Comparison of ENCODE assay signal across 12 cellular contexts in the genomic region with DNA sequence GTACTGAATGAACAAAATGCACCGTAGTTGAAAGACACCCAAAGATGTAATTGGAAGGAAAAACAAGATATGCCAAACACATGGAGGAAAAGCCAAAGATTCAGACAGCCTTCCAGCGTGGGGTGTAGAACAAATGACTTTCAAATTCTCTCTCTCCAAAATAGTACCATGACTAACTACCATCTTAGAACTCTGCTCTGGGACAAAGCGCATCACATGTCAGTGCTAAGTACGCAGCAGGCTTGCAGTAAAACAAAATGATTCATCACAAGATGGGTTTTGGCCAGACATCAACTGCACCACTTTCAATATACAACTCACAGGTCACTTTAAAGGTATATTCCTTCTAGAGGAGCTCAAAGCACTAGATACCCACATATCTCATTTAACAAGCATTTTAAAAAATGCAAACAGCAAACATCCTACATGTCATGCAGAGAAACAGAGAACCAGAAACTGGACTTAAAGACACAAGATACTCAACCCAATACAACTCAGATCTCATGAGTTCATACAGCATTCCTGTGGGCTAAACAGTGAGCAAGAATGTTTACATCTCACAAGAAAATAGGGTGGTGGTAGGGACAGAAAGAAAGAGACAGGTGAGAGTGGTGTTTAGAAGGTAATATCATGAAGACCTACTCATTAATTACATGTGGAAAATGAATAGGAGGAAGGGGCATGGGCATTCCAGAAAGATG.
A peak's percentile ranks its signal among the peaks of the same experiment; 100 is the strongest.
DNase-seq lines count a peak whose midpoint lies in the region; ATAC-seq, FAIRE-seq and TF ChIP-seq lines count a peak whose summit lies in the region.
"Had no signal": no experiment of that assay in that cellular context is flagged by ENCODE, and none has a peak within 500 bp of the region (broad histone marks: within the 10 kb centered on the region; RNA-seq: fewer than 3 reads in every experiment).

No MANE protein-coding gene starts in this region.

- peak; percentile 73 to 80 for TF ChIP-seq POLR2A in gastrocnemius medialis (IDR thresholded peaks at IDR 0.05)

- H3K4me3 ChIP-seq in gastrocnemius medialis: peak overlapping the region in 1 of 4 donors; percentile 14

- DNase-seq in GM19239 (ENCODE audit: insufficient read length, low spot score) (no peak), SK-MEL-5 (ENCODE audit: low read depth, low spot score) (peak; percentile 54), fibroblast of peridontal ligament (ENCODE audit: extremely low read depth) (peak; percentile 94), gastrocnemius medialis (peak; percentile 79 to 80), sciatic nerve (ENCODE audit: low spot score) (no peak), COR-L47 (lab: John Stamatoyannopoulos, UW) (no peak), mucosa of gallbladder (ENCODE audit: low spot score) (no peak), NCI-H146 treated with DMSO at 0.1 percent for 48 hours (lab: John Stamatoyannopoulos, UW; ENCODE audit: unreplicated experiment) (no peak)
- DNase-seq: NCI-H510A; stimulated activated naive CD8-positive, alpha-beta T cell treated with anti-CD3 and anti-CD28 coated beads, Interleukin-15, Interleukin-2, amounts not matched to agents 100 U/mL and 50 U/mL, for 24 hours had no signal

- no peaks in the 10 kb centered on the region for H3K36me3 ChIP-seq in gastrocnemius medialis

- H3K9me3 ChIP-seq in gastrocnemius medialis: no peaks in the 10 kb centered on the region

- ATAC-seq in gastrocnemius medialis: peak; percentile 89 to 93
- ATAC-seq in sciatic nerve: no peak
- ATAC-seq: stimulated activated naive CD8-positive, alpha-beta T cell treated with anti-CD3 and anti-CD28 coated beads, Interleukin-15, Interleukin-2, amounts not matched to agents 100 U/mL and 50 U/mL, for 24 hours had no signal

- FAIRE-seq in GM19239 (lab: Jason Lieb, UNC): peak; percentile 23

- no peak for TF ChIP-seq CTCF in gastrocnemius medialis (IDR thresholded peaks at IDR 0.05 in 4 of 5, conservative IDR thresholded peaks at IDR 0.05 in 1 of 5)

- H3K27ac ChIP-seq in gastrocnemius medialis: peak overlapping the region; percentile 84 to 90 (median 87)
- H3K27ac ChIP-seq: HL-60, VCaP had no signal

- peaks cover 73 to 96% of the 10 kb centered on the region in 2 donors for H3K4me1 ChIP-seq in gastrocnemius medialis

- in situ Hi-C loops in SK-MEL-5 (cut with HindIII; ENCODE audit: low pct_unique_long_range_greater_than_20kb, low sequenced_read_pairs) (no loop called here), gastrocnemius medialis (cut with MboI; ENCODE audit: low sequenced_read_pairs in 4 of 4) (no loop called here)

- H3K27me3 ChIP-seq in gastrocnemius medialis: no peaks in the 10 kb centered on the region

- intact Hi-C loops in gastrocnemius medialis (cut with DNase I; ENCODE audit: low total_unique reads): loop anchor here (5.0 kb wide), 2 partner anchors 39 to 159 kb away; partner anchors contain the start of gene FNBP1L
- intact Hi-C loops in sciatic nerve (cut with DNase I): no loop called here

Comparison
In these comparisons a context has a peak if more than half of its experiments do, and no peak if none do; other contexts are left out.
1. DNase-seq: peak in SK-MEL-5 (single experiment), fibroblast of peridontal ligament (single experiment) and gastrocnemius medialis (2 of 2); none in GM19239 (single experiment), sciatic nerve (single experiment), COR-L47 (single experiment), mucosa of gallbladder (single experiment) and NCI-H146 treated with DMSO at 0.1 percent for 48 hours (single experiment).